In the genomic region with DNA sequence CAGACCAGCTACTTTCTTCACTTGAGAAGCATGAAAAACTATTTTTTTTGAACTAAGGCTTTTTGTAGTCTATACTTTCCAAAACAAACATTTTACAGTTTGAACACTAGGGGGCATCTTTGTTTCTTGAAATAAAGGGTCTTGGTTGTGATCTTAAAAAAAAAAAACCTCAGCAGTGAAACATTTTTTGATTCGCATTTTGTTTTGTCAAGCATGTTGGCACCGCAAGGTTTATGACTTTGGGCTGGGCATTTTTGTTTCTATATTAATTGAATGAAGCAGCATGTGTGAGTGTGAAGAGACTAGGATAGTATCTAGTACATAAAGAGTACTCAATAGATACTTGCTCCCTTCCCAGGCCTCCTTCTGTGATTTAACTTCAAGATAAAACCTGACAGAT, we compare ENCODE assay signal across 8 cellular contexts. TPM values are rescaled to one million over a fixed set of nuclear protein-coding genes. Genes with fewer than 3 reads are reported as not detected.
DNase-seq lines count a peak whose midpoint lies in the region; ATAC-seq, FAIRE-seq and TF ChIP-seq lines count a peak whose summit lies in the region.

No MANE protein-coding gene starts in this region.

- peaks cover 16% of the 10 kb centered on the region for H3K4me1 Mint-ChIP-seq in activated CD8-positive, alpha-beta T cell treated with anti-CD3 and anti-CD28 coated beads for 36 hours (ENCODE audit: low read depth)

- H3K27ac Mint-ChIP-seq in activated CD8-positive, alpha-beta T cell treated with anti-CD3 and anti-CD28 coated beads for 36 hours: no peak overlapping the region

- H3K9me3 ChIP-seq in A549 (no peaks in the 10 kb centered on the region), right atrium auricular region (no peaks in the 10 kb centered on the region), stomach (no peaks in the 10 kb centered on the region)

- H3K36me3 ChIP-seq in right atrium auricular region (no peaks in the 10 kb centered on the region), stomach (peaks cover 0 to 5% (median 2%) of the 10 kb centered on the region in 4 donors)

- TF ChIP-seq RAD21 in A549 (conservative IDR thresholded peaks at IDR 0.05 in 1 of 2, IDR thresholded peaks at IDR 0.05 in 1 of 2): peak; percentile 64 to 79

- POLR2A ChIA-PET in A549 (lab: Yijun Ruan, JAX): no interaction called here
- POLR2A ChIA-PET in activated CD8-positive, alpha-beta T cell treated with anti-CD3 and anti-CD28 coated beads for 36 hours (lab: Charles Lee): no interaction called here

- no peak for TF ChIP-seq EP300 in A549 (IDR thresholded peaks at IDR 0.05)
- no peak for TF ChIP-seq EP300 in stomach (IDR thresholded peaks at IDR 0.05)

- FAIRE-seq in A549 (lab: Jason Lieb, UNC): peak; percentile 73

- no peaks in the 10 kb centered on the region for H3K9me3 Mint-ChIP-seq in activated CD8-positive, alpha-beta T cell treated with anti-CD3 and anti-CD28 coated beads for 36 hours

- H3K27me3 ChIP-seq in right atrium auricular region: no peaks in the 10 kb centered on the region
- no peaks in the 10 kb centered on the region for H3K27me3 ChIP-seq in stomach

- 0% methylated on average over 2 of the region's 2 CpGs for WGBS in A549 (ENCODE audit: missing lambda C conversion rate)
- 0 to 11% (median 4%) methylated on average over 2 of the region's 2 CpGs for WGBS in stomach, 5 donors

- DNase-seq in A549 (ENCODE audit: low read depth in 1 of 2, low spot score in 1 of 2) (peak; percentile 8 to 40), NCI-H2081 treated with DMSO at 0.1 percent for 48 hours (lab: John Stamatoyannopoulos, UW) (peak; percentile 1), right atrium auricular region (ENCODE audit: low spot score) (no peak), stomach (no peak)
- no peak for DNase-seq in activated CD8-positive, alpha-beta T cell treated with anti-CD3 and anti-CD28 coated beads for 36 hours
- no peak for DNase-seq in stimulated activated CD4-positive, alpha-beta T cell treated with anti-CD3 and anti-CD28 coated beads, Interleukin-2, amount 100 ng/mL, for 48 hours

- TF ChIP-seq CTCF in A549 (IDR thresholded peaks at IDR 0.05): peak; percentile 75
- TF ChIP-seq CTCF in GM12872 (IDR thresholded peaks at IDR 0.05; ENCODE audit: insufficient read depth, low read depth, low read length): peak; percentile 50
- TF ChIP-seq CTCF in activated CD8-positive, alpha-beta T cell treated with anti-CD3 and anti-CD28 coated beads for 36 hours (IDR thresholded peaks at IDR 0.05): peak; percentile 83
- TF ChIP-seq CTCF in right atrium auricular region (IDR thresholded peaks at IDR 0.05): peak; percentile 60 to 78
- peak in 5 of 7 experiments; percentile 19 to 64 (median 36) for TF ChIP-seq CTCF in stomach (IDR thresholded peaks at IDR 0.05)

- no peak overlapping the region for H3K4me3 ChIP-seq in A549
- H3K4me3 ChIP-seq in right atrium auricular region: no peak overlapping the region
- H3K4me3 ChIP-seq in stomach: no peak overlapping the region

- CTCF ChIA-PET in A549 (lab: Yijun Ruan, JAX): interaction anchor here (0.6 to 2.9 kb wide), 38 partner anchors 8 to 834 kb away, joined by 3 to 26 read pairs (median 3); a partner anchor contains a TSS
- CTCF ChIA-PET in activated CD8-positive, alpha-beta T cell treated with anti-CD3 and anti-CD28 coated beads for 36 hours (lab: Charles Lee): interaction anchor here (0.6 to 4.1 kb wide), 26 partner anchors 8 to 845 kb away, joined by 3 to 24 read pairs (median 3); a partner anchor contains a TSS

- no peak overlapping the region for H3K4me2 ChIP-seq in A549

- H3K4me1 ChIP-seq in A549 (peaks cover 45% of the 10 kb centered on the region), right atrium auricular region (peaks cover 0 to 15% of the 10 kb centered on the region in 2 donors), stomach (peaks cover 0 to 33% (median 8%) of the 10 kb centered on the region in 4 donors)

- TF ChIP-seq POLR2A in A549 (IDR thresholded peaks at IDR 0.05; ENCODE audit: low read length) (no peak), stomach (IDR thresholded peaks at IDR 0.05) (no peak)

- ATAC-seq in A549: peak in 1 of 2 experiments; percentile 68; a peak in 4 of 6 replicates
- peak; percentile 70 for ATAC-seq in activated CD8-positive, alpha-beta T cell treated with anti-CD3 and anti-CD28 coated beads for 36 hours
- ATAC-seq in GM18873 (IDR thresholded peaks at IDR 0.05; ENCODE audit: low FRiP score, unreplicated experiment): no peak

- no peak overlapping the region for H3K4me3 Mint-ChIP-seq in activated CD8-positive, alpha-beta T cell treated with anti-CD3 and anti-CD28 coated beads for 36 hours

- H3K36me3 Mint-ChIP-seq in activated CD8-positive, alpha-beta T cell treated with anti-CD3 and anti-CD28 coated beads for 36 hours (ENCODE audit: low read depth): peaks cover 2% of the 10 kb centered on the region

- H3K27me3 Mint-ChIP-seq in activated CD8-positive, alpha-beta T cell treated with anti-CD3 and anti-CD28 coated beads for 36 hours: no peaks in the 10 kb centered on the region

- H3K27ac ChIP-seq in A549 (no peak overlapping the region), right atrium auricular region (no peak overlapping the region), stomach (peak overlapping the region in 2 of 5 donors; percentile 11 to 44)

- intact Hi-C loops in activated CD8-positive, alpha-beta T cell treated with anti-CD3 and anti-CD28 coated beads for 36 hours (cut with micrococcal nuclease): loop anchor here (5.0 to 10.0 kb wide), 3 partner anchors 549 to 797 kb away; a partner anchor contains a TSS
- intact Hi-C loops in stomach (cut with DNase I; ENCODE audit: low total_unique reads): loop anchor here (5.0 kb wide), 1 partner anchor 742 kb away; no protein-coding TSS in a partner anchor

TF ChIP-seq in A549, 52 proteins besides CTCF, POLR2A, EP300 and RAD21:
- TF ChIP-seq EHMT2 (IDR thresholded peaks at IDR 0.05; ENCODE audit: low read depth) (no peak), SMC3 (IDR thresholded peaks at IDR 0.05) (peak; percentile 70), CHD2 (IDR thresholded peaks at IDR 0.05; ENCODE audit: low read length, partially characterized antibody) (no peak)

RNA-seq across cellular contexts. Expression of a gene that starts 31.6 kb away (rescaled TPM):
- polyA plus RNA-seq in A549 (2011; rRNA removed): 0.08 and 0.09 TPM in 2 replicates
- 0.08 TPM in 2 replicates for polyA plus RNA-seq in A549 (2012; cell fraction: cytosol; rRNA removed)
- polyA plus RNA-seq in A549 (2012; cell fraction: nucleus; rRNA removed): 0.10 TPM in 1 of 2 replicates, not detected in the other
- polyA plus RNA-seq in A549 (2017; fragmentation: RNase III; extraction: RNeasy Plus Mini Kit Qiagen cat#74134 plus additional on column Dnase treatment): not detected in 3 replicates
- polyA minus RNA-seq in A549 (2011; rRNA and poly(A)+ RNA removed): not detected in 2 replicates
- not detected for total RNA-seq in activated CD8-positive, alpha-beta T cell treated with anti-CD3 and anti-CD28 coated beads for 36 hours
- total RNA-seq in right atrium auricular region: not detected
- not detected for total RNA-seq in stomach
- not detected for polyA plus RNA-seq in stomach

Comparison
In these comparisons a context has a peak if more than half of its experiments do, and no peak if none do; other contexts are left out.
1. DNase-seq: peak in A549 (2 of 2) and NCI-H2081 treated with DMSO at 0.1 percent for 48 hours (single experiment); none in activated CD8-positive, alpha-beta T cell treated with anti-CD3 and anti-CD28 coated beads for 36 hours (single experiment), right atrium auricular region (single experiment), stomach (single experiment) and stimulated activated CD4-positive, alpha-beta T cell treated with anti-CD3 and anti-CD28 coated beads, Interleukin-2, amount 100 ng/mL, for 48 hours (0 of 2).
2. Peak in every context shown above with its lines, with median percentiles within 50 percentile points of each other: CTCF ChIP-seq.